In genomic region chr15:90607361-90607760, GRCh38 we compare ENCODE assay signal across 18 cellular contexts.
DNase-seq lines count a peak whose midpoint lies in the region; ATAC-seq and TF ChIP-seq lines count a peak whose summit lies in the region.
"Had no signal": no experiment of that assay in that cellular context is flagged by ENCODE, and none has a peak within 500 bp of the region (broad histone marks: within the 10 kb centered on the region; RNA-seq: fewer than 3 reads in every experiment).

No MANE protein-coding gene starts in this region.

- POLR2A ChIA-PET in CD8-positive, alpha-beta T cell (lab: Charles Lee) = interaction anchor here (1.4 kb wide), 1 partner anchor 77 kb away, joined by 3 read pairs; no protein-coding TSS in a partner anchor

- peak overlapping the region; percentile 57 for H3K27ac Mint-ChIP-seq in CD8-positive, alpha-beta T cell

- no peak overlapping the region for H3K27ac ChIP-seq in CD8-positive, alpha-beta T cell (ENCODE audit: low read depth, low read length)
- H3K27ac ChIP-seq in muscle layer of colon (ENCODE audit: low read depth, low read length) (peak overlapping the region; percentile 12), MM.1S (ENCODE audit: low read length) (no peak overlapping the region)
- H3K27ac ChIP-seq: right lobe of liver had no signal

- peaks cover 77% of the 10 kb centered on the region for H3K36me3 Mint-ChIP-seq in CD8-positive, alpha-beta T cell

- no peaks in the 10 kb centered on the region for H3K9me2 ChIP-seq in MM.1S (replicated peaks; ENCODE audit: insufficient read depth, low read length)

- no peaks in the 10 kb centered on the region for H3K9me3 ChIP-seq in CD8-positive, alpha-beta T cell (ENCODE audit: low read length)
- H3K9me3 ChIP-seq in NT2/D1 (ENCODE audit: insufficient read depth, low read length) = no peaks in the 10 kb centered on the region
- H3K9me3 ChIP-seq in muscle layer of colon (ENCODE audit: low read length) = no peaks in the 10 kb centered on the region
- no peaks in the 10 kb centered on the region for H3K9me3 ChIP-seq in MM.1S (replicated peaks; ENCODE audit: insufficient read depth, low read length)
- H3K9me3 ChIP-seq: BE2C, right lobe of liver had no signal

- ATAC-seq in CD8-positive, alpha-beta T cell = no peak
- ATAC-seq in HG02678 (IDR thresholded peaks at IDR 0.05; ENCODE audit: unreplicated experiment) = no peak

- H3K9me3 Mint-ChIP-seq in CD8-positive, alpha-beta T cell = no peaks in the 10 kb centered on the region

- intact Hi-C loops in CD8-positive, alpha-beta T cell (cut with DNase I, micrococcal nuclease) = loop anchor here in 1 of 2 experiments (10.0 kb wide), 1 partner anchor 243 kb away; no protein-coding TSS in a partner anchor

- H3F3A ChIP-seq in MM.1S (ENCODE audit: insufficient read depth, low read length) = no peaks in the 10 kb centered on the region

- H3K36me3 ChIP-seq in CD8-positive, alpha-beta T cell (ENCODE audit: insufficient read depth, low read length) = peaks cover 18% of the 10 kb centered on the region
- H3K36me3 ChIP-seq in NT2/D1 (ENCODE audit: insufficient read depth, insufficient read length, low read length) (peaks cover 10% of the 10 kb centered on the region), muscle layer of colon (ENCODE audit: insufficient read depth, low read length) (peaks cover 33% of the 10 kb centered on the region), MM.1S (replicated peaks; ENCODE audit: insufficient read depth, low read length) (no peaks in the 10 kb centered on the region)
- H3K36me3 ChIP-seq: BE2C had no signal

- no peaks in the 10 kb centered on the region for H3K79me2 ChIP-seq in MM.1S (ENCODE audit: low read length)

- H3K9ac ChIP-seq in NT2/D1 (ENCODE audit: insufficient read length, low read depth) = peak overlapping the region; percentile 59
- no peak overlapping the region for H3K9ac ChIP-seq in muscle layer of colon (ENCODE audit: low read length)
- H3K9ac ChIP-seq in MM.1S (ENCODE audit: low read length) = no peak overlapping the region

- no peak for DNase-seq in CD8-positive, alpha-beta T cell
- peak; percentile 91 for DNase-seq in NCI-H1092 treated with DMSO at 0.1 percent for 48 hours (lab: John Stamatoyannopoulos, UW)
- DNase-seq in NT2/D1 (ENCODE audit: low read depth, low spot score) = no peak
- DNase-seq in cerebellar cortex (ENCODE audit: low spot score) = no peak
- no peak for DNase-seq in MM.1S
- no peak for DNase-seq in T-helper 9 cell
- DNase-seq: activated CD4-positive, alpha-beta T cell treated with anti-CD3 and anti-CD28 coated beads, Interleukin-2, amount 50 U/mL, for 1 hour; activated gamma-delta T cell treated with Interleukin-2 at 50 U/mL for 16 hours; BE2C; caudate nucleus; head of caudate nucleus; kidney glomerular epithelial cell; NCI-H446; right lobe of liver; stimulated activated CD4-positive, alpha-beta T cell treated with anti-CD3 and anti-CD28 coated beads, Interleukin-4, amount 100 ng/mL, for 4 hours; stimulated activated naive CD4-positive, alpha-beta T cell had no signal

- H3K27me3 ChIP-seq in CD8-positive, alpha-beta T cell (ENCODE audit: insufficient read depth, low read length) = no peaks in the 10 kb centered on the region
- H3K27me3 ChIP-seq in NT2/D1 (ENCODE audit: insufficient read depth, insufficient read length) = no peaks in the 10 kb centered on the region
- no peaks in the 10 kb centered on the region for H3K27me3 ChIP-seq in muscle layer of colon (ENCODE audit: control insufficient read depth in 1 of 2, insufficient read depth in 2 of 2, low read length in 2 of 2)
- H3K27me3 ChIP-seq in MM.1S (replicated peaks; ENCODE audit: insufficient read depth, low read length) = no peaks in the 10 kb centered on the region
- H3K27me3 ChIP-seq: BE2C, right lobe of liver had no signal

- no peak overlapping the region for H3K4me3 Mint-ChIP-seq in CD8-positive, alpha-beta T cell

- H3K4me3 ChIP-seq in CD8-positive, alpha-beta T cell (ENCODE audit: low read depth, low read length) = no peak overlapping the region
- H3K4me3 ChIP-seq in NT2/D1 (ENCODE audit: insufficient read length, low read depth) (no peak overlapping the region), muscle layer of colon (ENCODE audit: low read depth in 1 of 2, low read length in 2 of 2) (no peak overlapping the region), MM.1S (ENCODE audit: low read length) (no peak overlapping the region)
- H3K4me3 ChIP-seq: right lobe of liver had no signal

- CTCF ChIA-PET in CD8-positive, alpha-beta T cell (lab: Charles Lee) = interaction anchor here (0.8 to 0.9 kb wide), 2 partner anchors 28 to 245 kb away, joined by 3 to 4 read pairs; no protein-coding TSS in a partner anchor

- peaks cover 12% of the 10 kb centered on the region for H3K4me1 ChIP-seq in CD8-positive, alpha-beta T cell (ENCODE audit: insufficient read depth, low read length)
- H3K4me1 ChIP-seq in NT2/D1 (ENCODE audit: insufficient read depth, insufficient read length) = peaks cover 23% of the 10 kb centered on the region
- H3K4me1 ChIP-seq in muscle layer of colon (ENCODE audit: insufficient read depth, low read length) = peaks cover 32% of the 10 kb centered on the region
- no peaks in the 10 kb centered on the region for H3K4me1 ChIP-seq in MM.1S (ENCODE audit: low read length)
- H3K4me1 ChIP-seq: BE2C, right lobe of liver had no signal

- H2AFZ ChIP-seq in MM.1S (ENCODE audit: low read length) = no peak overlapping the region

- H3K4me2 ChIP-seq in MM.1S (ENCODE audit: low read depth, low read length) = no peak overlapping the region

- no peaks in the 10 kb centered on the region for H4K20me1 ChIP-seq in MM.1S (ENCODE audit: insufficient read depth, low read length)

- TF ChIP-seq CTCF in CD8-positive, alpha-beta T cell (IDR thresholded peaks at IDR 0.05) = no peak
- TF ChIP-seq CTCF in MM.1S (IDR thresholded peaks at IDR 0.05; ENCODE audit: low read length) = no peak

- peaks cover 23% of the 10 kb centered on the region for H3K4me1 Mint-ChIP-seq in CD8-positive, alpha-beta T cell (ENCODE audit: low read depth)

- no peaks in the 10 kb centered on the region for H3K27me3 Mint-ChIP-seq in CD8-positive, alpha-beta T cell (ENCODE audit: low read depth)
